ENCODE assay signal across 23 cellular contexts in genomic region chr6:168890306-168890995, GRCh38.
"Had no signal": no experiment of that assay in that cellular context is flagged by ENCODE, and none has a peak within 500 bp of the region (broad histone marks: within the 10 kb centered on the region; RNA-seq: fewer than 3 reads in every experiment).

No MANE protein-coding gene starts in this region.

- H2AFZ ChIP-seq: hepatocyte had no signal

- H3K27ac ChIP-seq: coronary artery, foreskin keratinocyte, gastroesophageal sphincter, heart left ventricle, hepatocyte, left ventricle myocardium inferior, lower lobe of right lung, prostate gland, skin epidermis, spleen, thoracic aorta, tibial nerve, upper lobe of left lung had no signal

- H3K4me3 ChIP-seq: coronary artery, esophagus muscularis mucosa, gastroesophageal sphincter, heart left ventricle, hepatocyte, left ventricle myocardium inferior, lower lobe of right lung, prostate gland, skin epidermis, spleen, thoracic aorta, tibial nerve, upper lobe of left lung had no signal

- H3K79me2 ChIP-seq: hepatocyte had no signal

- H3K4me2 ChIP-seq: hepatocyte had no signal

- H3K27me3 ChIP-seq: foreskin keratinocyte, gastroesophageal sphincter, hepatocyte, upper lobe of left lung had no signal

- DNase-seq: dermis blood vessel endothelial cell; effector memory CD4-positive, alpha-beta T cell; foreskin keratinocyte; heart left ventricle; kidney glomerular epithelial cell; left colon; left ventricle myocardium inferior; lower lobe of right lung; natural killer cell; spleen; stimulated activated CD4-positive, alpha-beta T cell treated with anti-CD3 and anti-CD28 coated beads, Interleukin-4, amount 100 ng/mL, for 4 hours; stimulated activated naive CD8-positive, alpha-beta T cell treated with anti-CD3 and anti-CD28 coated beads, Interleukin-15, Interleukin-2, amounts not matched to agents 100 U/mL and 50 U/mL, for 24 hours; upper lobe of left lung had no signal

- H3K4me1 ChIP-seq: foreskin keratinocyte had no signal

- H3K36me3 ChIP-seq: esophagus muscularis mucosa, gastroesophageal sphincter, heart left ventricle, left ventricle myocardium inferior, lower lobe of right lung, prostate gland, spleen, thoracic aorta, tibial nerve, upper lobe of left lung had no signal

- ATAC-seq: foreskin keratinocyte; gastroesophageal sphincter; left colon; lower lobe of right lung; natural killer cell; right cardiac atrium; stimulated activated memory B cell treated with anti-CD40 and anti-IgM and Interleukin-4, amounts not matched to agents 10 μg/mL and 1 μg/mL and 100 μg/mL, for 72 hours; stimulated activated naive CD8-positive, alpha-beta T cell treated with anti-CD3 and anti-CD28 coated beads, Interleukin-15, Interleukin-2, amounts not matched to agents 100 U/mL and 50 U/mL, for 24 hours had no signal

- H3K9me3 ChIP-seq: esophagus muscularis mucosa, gastroesophageal sphincter, heart left ventricle, left ventricle myocardium inferior, lower lobe of right lung, prostate gland, spleen, thoracic aorta, tibial nerve, upper lobe of left lung had no signal
